In the genomic region with DNA sequence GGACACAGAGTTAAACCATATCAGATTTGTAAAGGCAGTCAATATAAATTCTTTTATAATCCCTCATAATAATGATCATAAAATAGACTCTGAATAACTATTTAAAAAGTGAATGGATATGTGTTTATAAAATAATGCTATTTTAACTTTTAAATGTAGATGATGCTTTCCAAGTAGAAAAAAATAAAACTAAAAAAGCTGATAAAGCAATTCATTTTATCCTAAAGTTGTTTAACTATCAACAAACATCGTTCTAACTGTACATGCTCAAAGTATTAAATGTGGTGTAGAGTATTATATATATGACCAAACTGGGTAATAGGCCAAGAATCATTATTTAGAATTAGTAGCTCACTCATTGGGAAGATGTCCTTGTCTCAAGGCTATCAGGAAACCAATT, we compare ENCODE assay signal across 31 cellular contexts.
"Had no signal": no experiment of that assay in that cellular context is flagged by ENCODE, and none has a peak within 500 bp of the region (broad histone marks: within the 10 kb centered on the region; RNA-seq: fewer than 3 reads in every experiment).

No MANE protein-coding gene starts in this region.

- H3K36me3 ChIP-seq: ascending aorta, cardiac muscle cell had no signal

- DNase-seq: activated B cell treated with CpG ODN at 0.5 μM for 24 hours; activated CD4-positive, alpha-beta memory T cell treated with anti-CD3 and anti-CD28 coated beads for 36 hours; activated CD4-positive, alpha-beta T cell treated with anti-CD3 and anti-CD28 coated beads for 4 hours; activated CD4-positive, alpha-beta T cell treated with anti-CD3 and anti-CD28 coated beads, Interleukin-2, amount 10 ng/mL, durations not matched to agents 24 days and 14 days; activated CD4-positive, alpha-beta T cell treated with anti-CD3 and anti-CD28 coated beads, Interleukin-2, amount 50 U/mL, for 1 hour; activated CD4-positive, alpha-beta T cell treated with anti-CD3 and anti-CD28 coated beads, Interleukin-2, amount 50 U/mL, for 4 hours; activated CD4-positive, CD25-positive, alpha-beta regulatory T cell treated with anti-CD3 and anti-CD28 coated beads, Interleukin-2, amount 50 U/mL, for 72 hours; activated CD8-positive, alpha-beta memory T cell treated with anti-CD3 and anti-CD28 coated beads for 24 hours; activated CD8-positive, alpha-beta memory T cell treated with anti-CD3 and anti-CD28 coated beads, Interleukin-2, amount 10 ng/mL, durations not matched to agents 7 days and 5 days; activated CD8-positive, alpha-beta memory T cell treated with anti-CD3 and anti-CD28 coated beads, Interleukin-2, amount 50 U/mL, for 48 hours; activated CD8-positive, alpha-beta T cell treated with anti-CD3 and anti-CD28 coated beads for 36 hours; activated effector memory CD4-positive, alpha-beta T cell treated with Interleukin-2 at 50 U/mL for 16 hours; activated gamma-delta T cell; activated naive CD4-positive, alpha-beta T cell treated with anti-CD3 and anti-CD28 coated beads, Interleukin-2, amount 10 ng/mL, durations not matched to agents 7 days and 5 days; activated naive CD4-positive, alpha-beta T cell treated with Interleukin-2 at 50 U/mL for 16 hours; activated naive CD8-positive, alpha-beta T cell treated with anti-CD3 and anti-CD28 coated beads, Interleukin-2, amount 10 ng/mL, durations not matched to agents 7 days and 5 days; activated naive CD8-positive, alpha-beta T cell treated with anti-CD3 and anti-CD28 coated beads, Interleukin-2, amount 50 U/mL, for 24 hours; activated T-cell treated with anti-CD3 and anti-CD28 coated beads, Interleukin-2, amount 50 U/mL, for 24 hours; activated T-cell treated with anti-CD3 and anti-CD28 coated beads, Interleukin-2, amount 50 U/mL, for 48 hours; amygdala; anterior cingulate cortex; caudate nucleus; cerebellar nuclear complex; T-helper 1 cell; T-helper 2 cell; T-helper 9 cell had no signal

- H3K27ac ChIP-seq: ascending aorta, cardiac muscle cell, VCaP had no signal

- FAIRE-seq: bronchial epithelial cell, TTC549 had no signal

- H3K4me3 ChIP-seq: ascending aorta, cardiac muscle cell had no signal

- H3K9me3 ChIP-seq: ascending aorta had no signal

- H3K4me1 ChIP-seq: ascending aorta had no signal

- ATAC-seq: activated CD8-positive, alpha-beta memory T cell treated with anti-CD3 and anti-CD28 coated beads, Interleukin-2, amount 10 ng/mL, durations not matched to agents 7 days and 5 days; activated CD8-positive, alpha-beta T cell treated with anti-CD3 and anti-CD28 coated beads for 36 hours; activated naive CD8-positive, alpha-beta T cell treated with anti-CD3 and anti-CD28 coated beads, Interleukin-2, amount 50 U/mL, for 24 hours had no signal

- H3K27me3 ChIP-seq: ascending aorta, cardiac muscle cell had no signal
